In genomic region chr2:180980943-180981898, GRCh38 we compare ENCODE assay signal across 8 cellular contexts. TPM values are rescaled to one million over a fixed set of nuclear protein-coding genes. Genes with fewer than 3 reads are reported as not detected.
DNase-seq lines count a peak whose midpoint lies in the region; ATAC-seq and TF ChIP-seq lines count a peak whose summit lies in the region.

No MANE protein-coding gene starts in this region.

- H3K36me3 ChIP-seq in H7 (replicated peaks; ENCODE audit: control insufficient read depth, insufficient read depth, low read length) = no peaks in the 10 kb centered on the region

- H3K4me3 ChIP-seq in H7 (ENCODE audit: insufficient read depth, low read depth, low read length) = peak overlapping the region; percentile 45

- DNase-seq in Daoy (ENCODE audit: low read depth) = peak; percentile 35
- peak; percentile 12 for DNase-seq in H7
- DNase-seq in NCI-H748 (lab: John Stamatoyannopoulos, UW; ENCODE audit: unreplicated experiment) = peak; percentile 80
- peak; percentile 21 for DNase-seq in activated naive CD4-positive, alpha-beta T cell treated with anti-CD3 and anti-CD28 coated beads, Interleukin-2, amount 50 U/mL, for 16 hours
- peak; percentile 25 for DNase-seq in glomerular visceral epithelial cell (ENCODE audit: extremely low spot score)
- no peak for DNase-seq in omental fat pad (ENCODE audit: low spot score)
- DNase-seq in middle frontal gyrus (ENCODE audit: extremely low spot score, low spot score) = no peak
- DNase-seq in KG1 (lab: John Stamatoyannopoulos, UW) = no peak

- no peaks in the 10 kb centered on the region for H3K27me3 ChIP-seq in H7 (ENCODE audit: control insufficient read depth, insufficient read depth, low read length)

- ATAC-seq in omental fat pad (ENCODE audit: low FRiP score) = peak; percentile 36

- no peak for TF ChIP-seq CTCF in omental fat pad (IDR thresholded peaks at IDR 0.05)

RNA-seq across cellular contexts. Expression of gene UBE2E3, which starts 0.8 kb away (rescaled TPM):
- 62.2 and 78.7 TPM in 2 replicates for total RNA-seq in Daoy (2014; rRNA removed; shearing (Covaris generic))
- total RNA-seq in H7 (2014; rRNA removed; shearing (Covaris generic)) = 107 and 114 TPM in 2 replicates
- 10 to 100 TPM; 46.4 to 63.7 (median 55.7) TPM for total RNA-seq in omental fat pad

Comparison
In these comparisons a context has a peak if more than half of its experiments do, and no peak if none do; other contexts are left out.
1. DNase-seq: peak in Daoy (single experiment), H7 (single experiment), NCI-H748 (single experiment), activated naive CD4-positive, alpha-beta T cell treated with anti-CD3 and anti-CD28 coated beads, Interleukin-2, amount 50 U/mL, for 16 hours (single experiment) and glomerular visceral epithelial cell (single experiment); none in omental fat pad (single experiment), middle frontal gyrus (single experiment) and KG1 (single experiment).